In the genomic region with DNA sequence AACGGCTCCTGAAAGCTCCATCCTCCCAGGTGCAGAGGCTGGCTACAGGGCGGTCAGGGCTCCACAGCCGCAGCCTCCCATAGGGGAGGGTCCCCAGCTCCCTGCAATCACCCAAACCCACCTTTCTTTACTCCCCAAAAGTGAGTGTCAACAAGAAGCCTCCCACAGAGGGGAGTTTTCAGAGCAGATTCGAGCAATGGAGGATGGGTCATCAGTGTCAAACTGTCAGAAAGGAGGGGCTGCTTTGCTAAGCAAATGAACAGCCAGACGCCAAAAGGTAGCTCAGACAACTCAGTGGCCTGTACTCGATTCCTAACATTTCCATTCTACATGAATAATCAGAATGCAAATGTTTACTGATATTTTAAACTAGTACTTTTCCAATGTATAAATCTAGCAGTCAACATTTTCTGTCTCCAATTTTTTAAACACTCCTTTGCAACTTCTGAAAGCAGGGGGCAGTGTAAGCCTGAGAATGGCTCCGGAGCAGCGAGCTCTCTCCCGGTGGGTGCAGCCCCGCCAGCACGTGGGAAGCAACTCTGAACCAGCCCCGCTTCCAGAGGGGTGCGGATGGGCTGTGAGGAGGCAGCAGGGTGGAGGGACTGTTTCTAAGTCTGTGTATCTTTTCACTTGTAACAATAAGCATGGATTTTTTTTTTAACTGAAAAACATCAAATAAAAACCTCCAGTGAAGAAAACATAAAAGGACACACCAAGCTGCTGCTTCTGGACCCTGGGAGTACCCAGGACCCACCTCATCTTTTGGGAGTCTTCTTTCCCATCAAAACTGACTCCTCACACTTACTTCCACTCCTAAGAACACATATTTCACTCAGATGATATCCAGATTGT, we compare ENCODE assay signal across 9 cellular contexts. TPM values are rescaled to one million over a fixed set of nuclear protein-coding genes. Genes with fewer than 3 reads are reported as not detected.
DNase-seq lines count a peak whose midpoint lies in the region; ATAC-seq and TF ChIP-seq lines count a peak whose summit lies in the region.
"Had no signal": no experiment of that assay in that cellular context is flagged by ENCODE, and none has a peak within 500 bp of the region (broad histone marks: within the 10 kb centered on the region; RNA-seq: fewer than 3 reads in every experiment).

No MANE protein-coding gene starts in this region.

- no peak overlapping the region for H2BK120ac ChIP-seq in neuronal stem cell (ENCODE audit: low read depth, low read length)

- no CpG with 5 or more reads among the region's 13 CpGs for WGBS in neuronal stem cell (ENCODE audit: extremely low coverage in 2 of 2, insufficient read length in 2 of 2, insufficient replicate concordance in 1 of 2), 2 donors
- 38 to 39% methylated on average over 5 to 13 of the region's 13 CpGs for WGBS in transverse colon (ENCODE audit: low coverage in 1 of 2), 2 donors

- H3K79me1 ChIP-seq in neuronal stem cell (ENCODE audit: low read depth, low read length) = peaks cover 17% of the 10 kb centered on the region

- no peak for TF ChIP-seq EP300 in transverse colon (IDR thresholded peaks at IDR 0.05; ENCODE audit: low read depth)

- H2BK12ac ChIP-seq in neuronal stem cell (ENCODE audit: low read length) = no peak overlapping the region

- H3K4me2 ChIP-seq in neuronal stem cell (ENCODE audit: insufficient read depth, low read length, poor library complexity, severe bottlenecking) = no peak overlapping the region

- H2AK5ac ChIP-seq in neuronal stem cell (ENCODE audit: low read depth, low read length) = no peak overlapping the region

- no peak for ATAC-seq in HG02571 (IDR thresholded peaks at IDR 0.05; ENCODE audit: unreplicated experiment)

- H3K4me3 ChIP-seq in H7 (ENCODE audit: insufficient read depth, low read depth, low read length) = no peak overlapping the region
- no peak overlapping the region for H3K4me3 ChIP-seq in Peyer's patch
- H3K4me3 ChIP-seq in fibroblast of the aortic adventitia (ENCODE audit: low read depth, low read length) = no peak overlapping the region
- no peak overlapping the region for H3K4me3 ChIP-seq in neuronal stem cell (ENCODE audit: low read length in 2 of 2)
- H3K4me3 ChIP-seq in transverse colon = no peak overlapping the region

- H3K36me3 ChIP-seq in H7 (replicated peaks; ENCODE audit: control insufficient read depth, insufficient read depth, low read length) = peaks cover 18% of the 10 kb centered on the region
- H3K36me3 ChIP-seq in Peyer's patch = peaks cover 0 to 61% (median 0%) of the 10 kb centered on the region in 3 donors
- peaks cover 45 to 81% of the 10 kb centered on the region in 2 donors for H3K36me3 ChIP-seq in neuronal stem cell (replicated peaks in 1 of 2; ENCODE audit: control insufficient read depth in 2 of 2, insufficient read depth in 2 of 2, low read length in 2 of 2)
- H3K36me3 ChIP-seq in transverse colon = peaks cover 0 to 45% (median 18%) of the 10 kb centered on the region in 4 donors

- H4K91ac ChIP-seq in neuronal stem cell (ENCODE audit: low read depth, low read length, poor library complexity) = no peak overlapping the region

- H2BK5ac ChIP-seq in neuronal stem cell (ENCODE audit: low read length) = no peak overlapping the region

- intact Hi-C loops in transverse colon (cut with DNase I; ENCODE audit: low total_unique reads) = no loop called here

- H4K8ac ChIP-seq in neuronal stem cell (ENCODE audit: low read depth, low read length) = no peak overlapping the region

- H3K27ac ChIP-seq in Peyer's patch = no peak overlapping the region
- H3K27ac ChIP-seq in neuronal stem cell (replicated peaks; ENCODE audit: low read length) = no peak overlapping the region
- H3K27ac ChIP-seq in transverse colon = no peak overlapping the region
- H3K27ac ChIP-seq: HL-60 had no signal

- no peak overlapping the region for H3K4ac ChIP-seq in neuronal stem cell (ENCODE audit: low read length)

- no peak overlapping the region for H2AFZ ChIP-seq in neuronal stem cell (ENCODE audit: low read length)

- H3K9me3 ChIP-seq in Peyer's patch = no peaks in the 10 kb centered on the region
- H3K9me3 ChIP-seq in neuronal stem cell (replicated peaks in 1 of 2; ENCODE audit: control insufficient read depth in 2 of 2, insufficient read depth in 1 of 2, low read depth in 1 of 2, low read length in 2 of 2) = no peaks in the 10 kb centered on the region
- no peaks in the 10 kb centered on the region for H3K9me3 ChIP-seq in transverse colon

- in situ Hi-C loops in transverse colon (cut with MboI; ENCODE audit: low pct_ligation_motif_present in 1 of 4, low pct_unique_long_range_greater_than_20kb in 1 of 4, low sequenced_read_pairs in 3 of 4) = loop anchor here in 2 of 4 donors (5.0 to 10.0 kb wide), 2 partner anchors 127 to 134 kb away; a partner anchor contains a TSS

- H3K23ac ChIP-seq in neuronal stem cell (ENCODE audit: low read depth, low read length, poor library complexity) = no peak overlapping the region

- H3K27me3 ChIP-seq in H7 (ENCODE audit: control insufficient read depth, insufficient read depth, low read length) = no peaks in the 10 kb centered on the region
- no peaks in the 10 kb centered on the region for H3K27me3 ChIP-seq in Peyer's patch
- no peaks in the 10 kb centered on the region for H3K27me3 ChIP-seq in neuronal stem cell (ENCODE audit: control insufficient read depth in 3 of 3, insufficient read depth in 3 of 3, low read depth in 1 of 3, low read length in 3 of 3)
- H3K27me3 ChIP-seq in transverse colon = no peaks in the 10 kb centered on the region

- no peak overlapping the region for H2BK15ac ChIP-seq in neuronal stem cell (ENCODE audit: low read length)

- TF ChIP-seq CTCF in Peyer's patch (IDR thresholded peaks at IDR 0.05) = peak; percentile 38 to 76 (median 68)
- TF ChIP-seq CTCF in fibroblast of the aortic adventitia (IDR thresholded peaks at IDR 0.05; ENCODE audit: insufficient read depth, low read length) = peak; percentile 69
- TF ChIP-seq CTCF in transverse colon (IDR thresholded peaks at IDR 0.05) = peak; percentile 56 to 73 (median 63)

- no peak overlapping the region for H3K18ac ChIP-seq in neuronal stem cell (ENCODE audit: low read length)

- DNase-seq in Ammon's horn (ENCODE audit: low spot score) (peak; percentile 78), H7 (peak; percentile 95), Peyer's patch (peak in 2 of 3 donors; percentile 55 to 78), fibroblast of the aortic adventitia (ENCODE audit: low read depth) (peak; percentile 65), neuronal stem cell (ENCODE audit: low spot score) (peak; percentile 48), transverse colon (peak; percentile 53)
- peak; percentile 29 to 42 for DNase-seq in activated T-helper 1 cell treated with anti-CD3 and anti-CD28 coated beads, Interleukin-2, amount 50 U/mL, for 16 hours (ENCODE audit: low read depth in 1 of 2, low spot score in 1 of 2)

- H3K4me1 ChIP-seq in Peyer's patch = no peaks in the 10 kb centered on the region
- peaks cover 0 to 3% of the 10 kb centered on the region in 2 donors for H3K4me1 ChIP-seq in neuronal stem cell (ENCODE audit: control insufficient read depth in 2 of 2, insufficient read depth in 1 of 2, low read depth in 1 of 2, low read length in 2 of 2)
- H3K4me1 ChIP-seq in transverse colon = peaks cover 0 to 4% (median 0%) of the 10 kb centered on the region in 4 donors

- no peak overlapping the region for H3K14ac ChIP-seq in neuronal stem cell (ENCODE audit: low read length)

- TF ChIP-seq POLR2A in Peyer's patch (IDR thresholded peaks at IDR 0.05) (no peak), transverse colon (IDR thresholded peaks at IDR 0.05) (no peak)

- no peak overlapping the region for H3K9ac ChIP-seq in neuronal stem cell (ENCODE audit: low read depth, low read length, poor library complexity)

RNA-seq across cellular contexts. Expression of a gene that starts 54.9 kb away (rescaled TPM):
- total RNA-seq in H7 (2014; rRNA removed; shearing (Covaris generic)) = 5.2 and 8.0 TPM in 2 replicates
- 10 to 100 TPM; 18.9 to 93.5 (median 31.0) TPM for total RNA-seq in Peyer's patch
- 2.9 and 5.4 TPM in 2 replicates for total RNA-seq in fibroblast of the aortic adventitia (ENCODE audit: low replicate concordance)
- 13.5 TPM for polyA plus RNA-seq in neuronal stem cell (2013, experiment 1 of 2)
- 15.0 TPM for polyA plus RNA-seq in neuronal stem cell (2013, experiment 2 of 2)
- total RNA-seq in transverse colon = 10 to 100 TPM; 18.9 to 39.5 (median 24.3) TPM

Comparison
In these comparisons a context has a peak if more than half of its experiments do, and no peak if none do; other contexts are left out.
1. DNase-seq: peak in every context shown above with its lines; median percentile 95 in H7; 78 in Ammon's horn; 66 in Peyer's patch; 65 in fibroblast of the aortic adventitia; 53 in transverse colon; 48 in neuronal stem cell; 36 in activated T-helper 1 cell treated with anti-CD3 and anti-CD28 coated beads, Interleukin-2, amount 50 U/mL, for 16 hours.